ENCODE assay signal across 8 cellular contexts in genomic region chr7:7182156-7183060, GRCh38. TPM values are rescaled to one million over a fixed set of nuclear protein-coding genes. Genes with fewer than 3 reads are reported as not detected.
DNase-seq lines count a peak whose midpoint lies in the region; ATAC-seq and TF ChIP-seq lines count a peak whose summit lies in the region.

Gene C1GALT1, plus strand, starts transcription at chr7:7182544. Its CDS starts 51,776 bp downstream, at chr7:7234320.

- peaks cover 19% of the 10 kb centered on the region for H4K20me1 ChIP-seq in osteoblast (ENCODE audit: insufficient read depth, low read length)

- ATAC-seq in HG02623 (IDR thresholded peaks at IDR 0.05; ENCODE audit: unreplicated experiment) (peak; percentile 78), thoracic aorta (ENCODE audit: insufficient number of reproducible peaks, low FRiP score, low read depth) (peak; percentile 95)

- H3K27ac Mint-ChIP-seq in activated naive CD8-positive, alpha-beta T cell: peak within 1 kb of the TSS; percentile 98
- H3K27ac Mint-ChIP-seq in glutamatergic neuron (ENCODE audit: unreplicated experiment): peak within 1 kb of the TSS; percentile 86

- H3K4me2 ChIP-seq in osteoblast (ENCODE audit: insufficient read depth, low read length): peak within 1 kb of the TSS; percentile 98

- no peaks in the 10 kb centered on the region for H3K9me3 ChIP-seq in osteoblast (ENCODE audit: low read depth, low read length)
- H3K9me3 ChIP-seq in thoracic aorta: no peaks in the 10 kb centered on the region

- TF ChIP-seq CTCF in GM12864 (IDR thresholded peaks at IDR 0.05; ENCODE audit: low read depth, low read length, missing control alignments) (peak; percentile 60), glutamatergic neuron (IDR thresholded peaks at IDR 0.05; ENCODE audit: partially characterized antibody, unreplicated experiment) (peak; percentile 58), osteoblast (IDR thresholded peaks at IDR 0.05; ENCODE audit: extremely low read depth, low read depth, low read length) (peak; percentile 33), thoracic aorta (IDR thresholded peaks at IDR 0.05) (peak; percentile 54)

- peak within 1 kb of the TSS; percentile 68 for H3K4me3 ChIP-seq in GM12864 (ENCODE audit: low read depth, low read length)
- peak within 1 kb of the TSS; percentile 91 for H3K4me3 ChIP-seq in osteoblast (ENCODE audit: insufficient read depth, low read length)
- H3K4me3 ChIP-seq in thoracic aorta: peak within 1 kb of the TSS; percentile 93

- no peaks in the 10 kb centered on the region for H3K27me3 ChIP-seq in osteoblast (ENCODE audit: insufficient read depth, low read length)
- H3K27me3 ChIP-seq in thoracic aorta (replicated peaks; ENCODE audit: insufficient read depth): no peaks in the 10 kb centered on the region

- H3K27me3 Mint-ChIP-seq in activated naive CD8-positive, alpha-beta T cell: no peaks in the 10 kb centered on the region
- peaks cover 5% of the 10 kb centered on the region for H3K27me3 Mint-ChIP-seq in glutamatergic neuron (ENCODE audit: unreplicated experiment)

- no peaks in the 10 kb centered on the region for H3K9me3 Mint-ChIP-seq in activated naive CD8-positive, alpha-beta T cell (ENCODE audit: low read depth)
- no peaks in the 10 kb centered on the region for H3K9me3 Mint-ChIP-seq in glutamatergic neuron (ENCODE audit: unreplicated experiment)

- H3K36me3 ChIP-seq in osteoblast (ENCODE audit: insufficient read depth, low read length): peaks cover 18% of the 10 kb centered on the region
- H3K36me3 ChIP-seq in thoracic aorta: no peaks in the 10 kb centered on the region

- H2AFZ ChIP-seq in osteoblast (ENCODE audit: low read length): peak within 1 kb of the TSS; percentile 85

- peaks cover 5% of the 10 kb centered on the region for H3K4me1 Mint-ChIP-seq in activated naive CD8-positive, alpha-beta T cell (ENCODE audit: low read depth)
- peaks cover 2% of the 10 kb centered on the region for H3K4me1 Mint-ChIP-seq in glutamatergic neuron (ENCODE audit: low read depth, unreplicated experiment)

- H3K79me2 ChIP-seq in osteoblast (ENCODE audit: insufficient read depth, low read length): peaks cover 73% of the 10 kb centered on the region

- H3K36me3 Mint-ChIP-seq in activated naive CD8-positive, alpha-beta T cell: peaks cover 3% of the 10 kb centered on the region
- H3K36me3 Mint-ChIP-seq in glutamatergic neuron (ENCODE audit: unreplicated experiment): no peaks in the 10 kb centered on the region

- peak within 1 kb of the TSS; percentile 92 for H3K4me3 Mint-ChIP-seq in activated naive CD8-positive, alpha-beta T cell
- peak within 1 kb of the TSS; percentile 91 for H3K4me3 Mint-ChIP-seq in glutamatergic neuron (ENCODE audit: unreplicated experiment)

- DNase-seq in GM12864 (ENCODE audit: low read depth) (peak; percentile 97), NCI-H1092 treated with DMSO at 0.1 percent for 48 hours (lab: John Stamatoyannopoulos, UW) (peak; percentile 99), SKM-1 (lab: John Stamatoyannopoulos, UW; ENCODE audit: unreplicated experiment) (peak; percentile 93), glutamatergic neuron (peak; percentile 99), osteoblast (ENCODE audit: insufficient read length, low spot score, missing footprints) (peak; percentile 96), thoracic aorta (ENCODE audit: low spot score) (peak; percentile 88)

- peaks cover 38% of the 10 kb centered on the region for H3K4me1 ChIP-seq in osteoblast (ENCODE audit: insufficient read depth, low read length)
- H3K4me1 ChIP-seq in thoracic aorta (ENCODE audit: control insufficient read depth in 1 of 2, low read depth in 2 of 2): peaks cover 10 to 12% of the 10 kb centered on the region in 2 donors

- H3K27ac ChIP-seq in osteoblast (ENCODE audit: low read depth, low read length) (peak within 1 kb of the TSS; percentile 79), thoracic aorta (peak within 1 kb of the TSS; percentile 89 to 92)

RNA-seq across cellular contexts. Expression of gene C1GALT1, which starts in this region (rescaled TPM):
- total RNA-seq in glutamatergic neuron (ENCODE audit: unreplicated experiment) (15.3 TPM), osteoblast (108 and 137 TPM in 2 replicates), thoracic aorta (10 to 100 TPM in 1 of 2 donors, 1 to 10 TPM in 1; 9.3 to 42.3 TPM)

Comparison
In these comparisons a context has a peak if more than half of its experiments do, and no peak if none do; other contexts are left out.
1. Peak in every context shown above with its lines: DNase-seq, ATAC-seq, H3K4me3 ChIP-seq and H3K27ac ChIP-seq.